Comparison of ENCODE assay signal across 8 cellular contexts in the genomic region with DNA sequence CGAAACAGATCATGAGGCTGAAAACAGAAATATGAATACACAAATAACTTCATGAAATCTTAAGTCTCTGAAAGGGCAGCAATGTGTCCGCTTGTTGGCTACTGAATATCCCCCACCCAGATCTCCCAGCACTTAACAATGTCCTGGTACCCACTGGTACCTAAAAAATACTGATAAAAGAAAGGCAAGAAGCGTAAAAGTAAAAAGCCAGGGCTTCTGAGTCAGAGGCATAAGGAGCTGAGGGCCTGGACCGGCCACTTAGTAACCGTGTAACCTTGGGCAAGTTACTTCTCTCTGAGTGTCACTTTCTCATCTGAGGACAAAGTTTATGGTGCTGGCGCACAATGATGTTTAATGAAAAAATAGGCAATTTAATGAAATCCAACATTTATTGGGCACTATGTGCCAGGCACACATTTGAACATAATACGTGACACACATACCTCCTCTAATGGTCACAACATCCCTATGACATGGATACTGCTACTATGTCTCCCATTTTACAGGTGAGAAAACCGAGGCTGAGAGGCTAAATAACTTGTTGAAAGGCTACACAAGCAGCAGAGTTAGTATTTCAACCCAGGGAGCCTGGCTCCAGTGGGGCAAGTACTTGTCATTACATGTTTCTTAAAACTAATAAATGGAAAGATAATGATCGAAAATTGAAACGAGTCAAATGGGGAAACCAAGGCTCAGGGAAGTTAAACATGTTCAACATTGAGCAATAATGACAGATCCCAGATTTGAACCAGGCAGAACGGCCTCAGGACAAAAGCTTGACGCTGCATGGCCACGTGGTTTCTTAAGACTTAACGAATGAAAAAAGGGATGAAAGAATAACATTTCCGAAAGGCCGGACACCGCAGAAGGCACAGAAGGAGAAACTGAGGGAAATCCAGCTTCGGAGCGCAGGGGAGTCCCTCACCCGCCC. TPM values are rescaled to one million over a fixed set of nuclear protein-coding genes. Genes with fewer than 3 reads are reported as not detected.
DNase-seq lines count a peak whose midpoint lies in the region; ATAC-seq, FAIRE-seq and TF ChIP-seq lines count a peak whose summit lies in the region.

No MANE protein-coding gene starts in this region.

- H3K4me1 ChIP-seq in testis, result peaks cover 14% of the 10 kb centered on the region

- no peaks in the 10 kb centered on the region for H3K36me3 ChIP-seq in testis (ENCODE audit: low read depth, missing control alignments)

- no peak for FAIRE-seq in H54 (lab: Jason Lieb, UNC)

- WGBS in testis, 2 donors, result 10% methylated on average over 19 to 20 of the region's 20 CpGs

- intact Hi-C loops in testis (cut with DNase I; ENCODE audit: low total_unique reads), result no loop called here

- no peaks in the 10 kb centered on the region for H3K9me3 ChIP-seq in testis

- peak overlapping the region; percentile 85 to 94 for H3K27ac ChIP-seq in testis

- no peaks in the 10 kb centered on the region for H3K27me3 ChIP-seq in testis

- TF ChIP-seq CTCF in testis (IDR thresholded peaks at IDR 0.05) (no peak), omental fat pad (IDR thresholded peaks at IDR 0.05) (no peak)

- H3K4me3 ChIP-seq in Jurkat, Clone E6-1 (ENCODE audit: low read length), result peak overlapping the region; percentile 86
- H3K4me3 ChIP-seq in testis, result peak overlapping the region; percentile 88 to 95

- ATAC-seq in left lobe of liver, result no peak
- ATAC-seq in omental fat pad (ENCODE audit: low FRiP score), result no peak

- no peak for TF ChIP-seq POLR2A in testis (IDR thresholded peaks at IDR 0.05)
- no peak for TF ChIP-seq POLR2A in H54 (IDR thresholded peaks at IDR 0.05; ENCODE audit: low read depth, low read length)

- DNase-seq in COLO829 (ENCODE audit: low spot score), result peak; percentile 48
- no peak for DNase-seq in Jurkat, Clone E6-1 (ENCODE audit: low read depth, low spot score)
- peak; percentile 45 for DNase-seq in astrocyte of the hippocampus (ENCODE audit: low read depth, low spot score)
- peak; percentile 28 for DNase-seq in left lobe of liver (ENCODE audit: low spot score)
- DNase-seq in testis, result peak; percentile 29
- DNase-seq in H54 (ENCODE audit: insufficient read length, low spot score), result no peak
- no peak for DNase-seq in KG1 (lab: John Stamatoyannopoulos, UW)
- no peak for DNase-seq in omental fat pad (ENCODE audit: low spot score)

RNA-seq across cellular contexts. Expression of gene TP53RK, which starts 0.8 kb away (rescaled TPM):
- 15.0 TPM for polyA plus RNA-seq in Jurkat, Clone E6-1 (2012; ENCODE audit: insufficient read depth, insufficient read length)
- total RNA-seq in left lobe of liver (3.2 TPM), testis (10 to 100 TPM; 23.4 to 25.8 TPM), omental fat pad (10 to 100 TPM; 14.2 to 26.2 (median 15.7) TPM)
- 20.9 TPM for polyA plus RNA-seq in testis (ENCODE audit: insufficient read depth, low read depth, low replicate concordance)

RNA-seq across cellular contexts. Expression of gene SLC2A10, which starts 21.0 kb away (rescaled TPM):
- polyA plus RNA-seq in Jurkat, Clone E6-1 (2012; ENCODE audit: insufficient read depth, insufficient read length), result not detected
- total RNA-seq in left lobe of liver (44.8 TPM), testis (10 to 100 TPM; 12.0 to 12.2 TPM), omental fat pad (10 to 100 TPM in 3 of 4 donors, 1 to 10 TPM in 1; 5.8 to 28.5 (median 18.7) TPM)
- polyA plus RNA-seq in testis (ENCODE audit: insufficient read depth, low read depth, low replicate concordance), result 4.8 TPM

RNA-seq across cellular contexts. Expression of gene SLC13A3, which starts 37.2 kb away (rescaled TPM):
- polyA plus RNA-seq in Jurkat, Clone E6-1 (2012; ENCODE audit: insufficient read depth, insufficient read length), result not detected
- 7.1 TPM for total RNA-seq in left lobe of liver
- total RNA-seq in testis, result 1 to 10 TPM; 3.2 to 4.1 TPM
- 9.1 TPM for polyA plus RNA-seq in testis (ENCODE audit: insufficient read depth, low read depth, low replicate concordance)
- total RNA-seq in omental fat pad, result 1 to 10 TPM; 1.2 to 3.5 (median 1.9) TPM

Comparison
In these comparisons a context has a peak if more than half of its experiments do, and no peak if none do; other contexts are left out.
1. DNase-seq: peak in COLO829 (single experiment), astrocyte of the hippocampus (single experiment), left lobe of liver (single experiment) and testis (single experiment); none in Jurkat, Clone E6-1 (single experiment), H54 (single experiment), KG1 (single experiment) and omental fat pad (single experiment).